Comparison of ENCODE assay signal across 8 cellular contexts in the genomic region with DNA sequence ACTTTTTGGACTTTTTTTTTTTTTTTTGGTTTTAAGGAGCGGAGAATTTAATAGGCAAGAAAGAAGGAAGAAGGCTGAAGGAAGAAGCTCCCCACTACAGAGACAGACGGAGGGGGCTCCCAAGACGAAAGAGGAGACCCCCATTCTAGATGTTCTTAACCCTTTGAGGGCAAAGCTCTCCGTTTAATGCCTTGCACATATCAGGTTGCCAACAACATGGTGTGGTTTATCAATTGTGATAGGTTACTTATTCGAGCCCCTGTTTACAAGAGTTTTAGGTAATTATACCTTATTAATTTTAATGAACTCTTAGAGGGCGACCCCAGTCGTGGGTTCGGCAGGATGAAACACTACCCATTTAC. TPM values are rescaled to one million over a fixed set of nuclear protein-coding genes. Genes with fewer than 3 reads are reported as not detected.
A peak's percentile ranks its signal among the peaks of the same experiment; 100 is the strongest.
DNase-seq lines count a peak whose midpoint lies in the region; ATAC-seq and TF ChIP-seq lines count a peak whose summit lies in the region.

No MANE protein-coding gene starts in this region.

- peak overlapping the region; percentile 99 for H3K4me3 Mint-ChIP-seq in activated naive CD4-positive, alpha-beta T cell treated with anti-CD3 and anti-CD28 coated beads, Interleukin-2, amount 50 U/mL, for 24 hours
- peak overlapping the region; percentile 100 for H3K4me3 Mint-ChIP-seq in type B pancreatic cell

- H3K4me1 Mint-ChIP-seq in activated naive CD4-positive, alpha-beta T cell treated with anti-CD3 and anti-CD28 coated beads, Interleukin-2, amount 50 U/mL, for 24 hours, result peaks cover 36% of the 10 kb centered on the region
- H3K4me1 Mint-ChIP-seq in type B pancreatic cell (ENCODE audit: unreplicated experiment), result peaks cover 21% of the 10 kb centered on the region

- DNase-seq in activated naive CD4-positive, alpha-beta T cell (lab: John Stamatoyannopoulos, UW), result no peak
- DNase-seq in astrocyte of the spinal cord (ENCODE audit: low read depth, low spot score) (no peak), lower lobe of right lung (no peak), type B pancreatic cell (ENCODE audit: extremely low spot score, unreplicated experiment) (no peak), C1 segment of cervical spinal cord (lab: John Stamatoyannopoulos, UW) (no peak), KG1 (lab: John Stamatoyannopoulos, UW) (no peak)

- H3K4me1 ChIP-seq in lower lobe of right lung, result peaks cover 33% of the 10 kb centered on the region

- ATAC-seq in lower lobe of right lung, result no peak
- no peak for ATAC-seq in HG03342 (IDR thresholded peaks at IDR 0.05; ENCODE audit: unreplicated experiment)

- peak overlapping the region; percentile 99 for H3K27ac ChIP-seq in lower lobe of right lung

- no peaks in the 10 kb centered on the region for H3K36me3 ChIP-seq in lower lobe of right lung

- intact Hi-C loops in lower lobe of right lung (cut with DNase I), result no loop called here

- no peaks in the 10 kb centered on the region for H3K36me3 Mint-ChIP-seq in activated naive CD4-positive, alpha-beta T cell treated with anti-CD3 and anti-CD28 coated beads, Interleukin-2, amount 50 U/mL, for 24 hours
- H3K36me3 Mint-ChIP-seq in type B pancreatic cell, result no peaks in the 10 kb centered on the region

- no peaks in the 10 kb centered on the region for H3K27me3 ChIP-seq in lower lobe of right lung (ENCODE audit: low read depth)

- peak overlapping the region; percentile 86 for H3K27ac Mint-ChIP-seq in activated naive CD4-positive, alpha-beta T cell treated with anti-CD3 and anti-CD28 coated beads, Interleukin-2, amount 50 U/mL, for 24 hours
- H3K27ac Mint-ChIP-seq in type B pancreatic cell, result peak overlapping the region; percentile 100

- H3K4me3 ChIP-seq in astrocyte of the spinal cord (ENCODE audit: low read depth, low read length) (peak overlapping the region; percentile 74), lower lobe of right lung (peak overlapping the region; percentile 94)

- no peaks in the 10 kb centered on the region for H3K9me3 ChIP-seq in lower lobe of right lung

- in situ Hi-C loops in astrocyte of the spinal cord (cut with HindIII; ENCODE audit: low sequenced_read_pairs), result no loop called here

- no peaks in the 10 kb centered on the region for H3K9me3 Mint-ChIP-seq in activated naive CD4-positive, alpha-beta T cell treated with anti-CD3 and anti-CD28 coated beads, Interleukin-2, amount 50 U/mL, for 24 hours
- H3K9me3 Mint-ChIP-seq in type B pancreatic cell, result no peaks in the 10 kb centered on the region

- TF ChIP-seq CTCF in astrocyte of the spinal cord (IDR thresholded peaks at IDR 0.05; ENCODE audit: low read depth, low read length), result no peak
- TF ChIP-seq CTCF in lower lobe of right lung (IDR thresholded peaks at IDR 0.05), result no peak
- TF ChIP-seq CTCF in type B pancreatic cell (conservative IDR thresholded peaks at IDR 0.05), result no peak

- H3K27me3 Mint-ChIP-seq in activated naive CD4-positive, alpha-beta T cell treated with anti-CD3 and anti-CD28 coated beads, Interleukin-2, amount 50 U/mL, for 24 hours, result no peaks in the 10 kb centered on the region
- no peaks in the 10 kb centered on the region for H3K27me3 Mint-ChIP-seq in type B pancreatic cell

RNA-seq across cellular contexts. Expression of a gene that starts 1.2 kb away (rescaled TPM):
- total RNA-seq in lower lobe of right lung, result 12.8 TPM
- total RNA-seq in type B pancreatic cell (ENCODE audit: low replicate concordance), result 9.9 and 11.7 TPM in 2 replicates
